ENCODE assay signal across 16 cellular contexts in genomic region chr5:42461507-42461906, GRCh38. TPM values are rescaled to one million over a fixed set of nuclear protein-coding genes. Genes with fewer than 3 reads are reported as not detected.
DNase-seq lines count a peak whose midpoint lies in the region; ATAC-seq and TF ChIP-seq lines count a peak whose summit lies in the region.
"Had no signal": no experiment of that assay in that cellular context is flagged by ENCODE, and none has a peak within 500 bp of the region (broad histone marks: within the 10 kb centered on the region; RNA-seq: fewer than 3 reads in every experiment).

No MANE protein-coding gene starts in this region.

- H3K9me3 ChIP-seq in HEK293 (ENCODE audit: control insufficient read depth, insufficient read depth, low read depth, low read length), result no peaks in the 10 kb centered on the region
- H3K9me3 ChIP-seq in prostate gland, result no peaks in the 10 kb centered on the region
- H3K9me3 ChIP-seq: A549, BE2C had no signal

- no peaks in the 10 kb centered on the region for H3K36me3 ChIP-seq in HEK293 (ENCODE audit: control insufficient read depth in 2 of 2, insufficient read depth in 1 of 2, low read length in 2 of 2)
- H3K36me3 ChIP-seq in prostate gland, result no peaks in the 10 kb centered on the region
- H3K36me3 ChIP-seq: BE2C had no signal

- peak overlapping the region; percentile 39; the same call in 1 of the 2 replicates for H3K27ac ChIP-seq in C4-2B
- no peak overlapping the region for H3K27ac ChIP-seq in HEK293 (ENCODE audit: extremely low read depth, low read depth, low read length)
- peak overlapping the region in 1 of 2 donors; percentile 22 for H3K27ac ChIP-seq in prostate gland
- H3K27ac ChIP-seq: A549 had no signal

- H3K4me3 ChIP-seq in HEK293 (ENCODE audit: low read depth, low read length), result no peak overlapping the region
- no peak overlapping the region for H3K4me3 ChIP-seq in prostate gland
- H3K4me3 ChIP-seq: A549 had no signal

- H3K4me1 ChIP-seq in HEK293 (ENCODE audit: control insufficient read depth, insufficient read depth, low read length) (no peaks in the 10 kb centered on the region), prostate gland (replicated peaks) (no peaks in the 10 kb centered on the region)
- H3K4me1 ChIP-seq: A549, BE2C had no signal

- no peak for TF ChIP-seq CTCF in C4-2B (conservative IDR thresholded peaks at IDR 0.05)
- TF ChIP-seq CTCF in HEK293 (tag by site-specific recombination; IDR thresholded peaks at IDR 0.05), result no peak
- TF ChIP-seq CTCF in prostate gland (IDR thresholded peaks at IDR 0.05), result no peak

- H3K27me3 ChIP-seq in prostate gland (replicated peaks; ENCODE audit: insufficient read depth), result no peaks in the 10 kb centered on the region
- H3K27me3 ChIP-seq: BE2C had no signal

- CTCF ChIA-PET in HEK293 (lab: Yijun Ruan, JAX), result interaction anchor here (1.0 kb wide), 1 partner anchor 15 kb away, joined by 3 read pairs; no protein-coding TSS in a partner anchor

- DNase-seq in left lobe of liver (ENCODE audit: low spot score) (no peak), prostate gland (ENCODE audit: low spot score) (peak; percentile 30), NCI-H2227 treated with DMSO at 0.1 percent for 48 hours (lab: John Stamatoyannopoulos, UW) (no peak), NCI-H128 (lab: John Stamatoyannopoulos, UW; ENCODE audit: unreplicated experiment) (no peak)
- DNase-seq: BE2C; CD8-positive, alpha-beta T cell; COR-L47; DND-41; GDM1; GOT3; H9 had no signal

- TF ChIP-seq POLR2A in prostate gland (IDR thresholded peaks at IDR 0.05), result no peak

- intact Hi-C loops in prostate gland (cut with DNase I), result no loop called here

- ATAC-seq in left lobe of liver (peak; percentile 69), HG02571 (IDR thresholded peaks at IDR 0.05; ENCODE audit: unreplicated experiment) (no peak)
- ATAC-seq: A549; CD8-positive, alpha-beta T cell had no signal

- 60% methylated on average over 1 of the region's 1 CpG for WGBS in prostate gland

- POLR2A ChIA-PET in HEK293 (lab: Yijun Ruan, JAX), result no interaction called here

TF ChIP-seq in HEK293, 187 proteins besides CTCF, POLR2A, EP300 and RAD21:
- TF ChIP-seq GLIS1 (tag by site-specific recombination; IDR thresholded peaks at IDR 0.05), result peak; percentile 50
- no peak for TF ChIP-seq ZNF138 (tag by site-specific recombination; IDR thresholded peaks at IDR 0.05; ENCODE audit: borderline replicate concordance)
- TF ChIP-seq, protein P1, sequence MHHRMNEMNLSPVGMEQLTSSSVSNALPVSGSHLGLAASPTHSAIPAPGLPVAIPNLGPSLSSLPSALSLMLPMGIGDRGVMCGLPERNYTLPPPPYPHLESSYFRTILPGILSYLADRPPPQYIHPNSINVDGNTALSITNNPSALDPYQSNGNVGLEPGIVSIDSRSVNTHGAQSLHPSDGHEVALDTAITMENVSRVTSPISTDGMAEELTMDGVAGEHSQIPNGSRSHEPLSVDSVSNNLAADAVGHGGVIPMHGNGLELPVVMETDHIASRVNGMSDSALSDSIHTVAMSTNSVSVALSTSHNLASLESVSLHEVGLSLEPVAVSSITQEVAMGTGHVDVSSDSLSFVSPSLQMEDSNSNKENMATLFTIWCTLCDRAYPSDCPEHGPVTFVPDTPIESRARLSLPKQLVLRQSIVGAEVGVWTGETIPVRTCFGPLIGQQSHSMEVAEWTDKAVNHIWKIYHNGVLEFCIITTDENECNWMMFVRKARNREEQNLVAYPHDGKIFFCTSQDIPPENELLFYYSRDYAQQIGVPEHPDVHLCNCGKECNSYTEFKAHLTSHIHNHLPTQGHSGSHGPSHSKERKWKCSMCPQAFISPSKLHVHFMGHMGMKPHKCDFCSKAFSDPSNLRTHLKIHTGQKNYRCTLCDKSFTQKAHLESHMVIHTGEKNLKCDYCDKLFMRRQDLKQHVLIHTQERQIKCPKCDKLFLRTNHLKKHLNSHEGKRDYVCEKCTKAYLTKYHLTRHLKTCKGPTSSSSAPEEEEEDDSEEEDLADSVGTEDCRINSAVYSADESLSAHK (tag by site-specific recombination; IDR thresholded peaks at IDR 0.05), result no peak

RNA-seq across cellular contexts. Expression of gene GHR, which starts 38.3 kb away (rescaled TPM):
- total RNA-seq in left lobe of liver (76.6 TPM), prostate gland (10 to 100 TPM; 11.8 to 15.5 TPM)
- total RNA-seq: CD8-positive, alpha-beta T cell; HT-29 had no signal
